Comparison of ENCODE assay signal across 1 cellular context in the genomic region with DNA sequence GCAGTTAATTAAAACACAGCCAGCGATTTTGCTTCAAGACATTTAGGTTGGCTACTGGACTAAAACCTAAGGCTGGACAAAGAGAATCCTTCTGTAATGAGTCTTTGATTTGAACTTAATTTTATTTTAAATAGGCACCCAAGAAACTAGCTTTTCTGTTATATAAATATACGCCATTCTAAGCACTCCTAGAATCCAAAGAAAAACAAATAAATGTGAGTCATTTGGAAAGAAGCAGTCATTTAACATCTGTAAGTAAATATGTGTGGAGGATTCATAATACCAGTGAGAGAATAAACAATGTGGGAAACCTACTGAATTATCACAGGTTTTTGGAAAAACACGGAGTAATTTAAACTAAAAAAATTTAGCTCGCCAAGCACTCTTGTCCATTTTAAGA.
TF ChIP-seq lines count a peak whose summit lies in the region.

No MANE protein-coding gene starts in this region.

TF ChIP-seq in SK-N-SH, 30 proteins besides CTCF, POLR2A, EP300 and RAD21:
- TF ChIP-seq NFIC (IDR thresholded peaks at IDR 0.05; ENCODE audit: borderline replicate concordance) (no peak), CHD2 (IDR thresholded peaks at IDR 0.05; ENCODE audit: low read length, partially characterized antibody) (no peak)
